9 cellular contexts compared by ENCODE assay signal in the genomic region with DNA sequence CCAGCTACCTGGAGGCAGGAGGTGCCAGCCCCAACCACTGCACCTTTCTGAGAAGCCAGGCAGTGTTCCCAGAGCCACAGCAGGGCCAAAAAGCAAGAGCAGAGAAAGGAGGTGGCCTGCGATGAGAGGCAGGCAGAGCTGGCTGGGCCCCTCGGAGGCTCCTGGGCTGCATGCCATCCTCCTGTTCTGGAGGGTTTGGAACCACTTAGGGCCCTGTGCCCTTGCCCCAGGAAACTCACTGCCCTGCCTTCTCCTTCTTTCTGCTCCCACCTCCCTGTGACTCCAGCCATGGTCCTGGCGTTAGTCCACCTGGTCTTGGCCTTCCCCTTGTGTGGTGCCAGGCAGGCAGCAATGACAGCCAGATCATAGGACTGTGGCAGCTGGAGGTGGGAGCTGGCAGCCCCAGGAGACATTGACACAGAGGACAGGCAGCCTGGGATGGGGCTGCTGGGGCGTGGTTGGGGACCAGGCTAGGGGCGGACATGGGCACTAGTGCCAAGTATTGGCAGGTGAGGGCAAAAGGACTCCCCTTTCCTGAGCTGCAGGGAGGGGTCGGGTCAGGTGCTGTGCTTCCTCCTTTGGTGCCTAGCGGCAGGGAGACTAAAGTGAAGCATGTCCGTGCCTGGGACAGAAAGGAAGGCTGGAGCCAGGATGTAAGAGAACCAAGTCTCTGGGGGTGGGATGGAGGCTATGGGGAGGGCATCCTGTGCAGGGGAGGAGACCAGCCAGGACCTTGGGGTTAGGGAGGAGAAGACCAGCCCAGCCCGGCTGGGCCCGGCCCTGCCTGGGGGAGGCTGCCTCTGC. TPM values are rescaled to one million over a fixed set of nuclear protein-coding genes. Genes with fewer than 3 reads are reported as not detected.
DNase-seq lines count a peak whose midpoint lies in the region; ATAC-seq and FAIRE-seq lines count a peak whose summit lies in the region.
"Had no signal": no experiment of that assay in that cellular context is flagged by ENCODE, and none has a peak within 500 bp of the region (broad histone marks: within the 10 kb centered on the region; RNA-seq: fewer than 3 reads in every experiment).

No MANE protein-coding gene starts in this region.

- no peak overlapping the region for H3K27ac ChIP-seq in neuronal stem cell (replicated peaks; ENCODE audit: low read length)

- no peaks in the 10 kb centered on the region for H3K27me3 ChIP-seq in MG63
- H3K27me3 ChIP-seq in neuronal stem cell (ENCODE audit: control insufficient read depth in 3 of 3, insufficient read depth in 3 of 3, low read depth in 1 of 3, low read length in 3 of 3), result peaks cover 0 to 17% (median 3%) of the 10 kb centered on the region in 3 experiments

- H3K4me1 Mint-ChIP-seq in effector memory CD8-positive, alpha-beta T cell (ENCODE audit: low read depth in 2 of 2), result peaks cover 0 to 12% of the 10 kb centered on the region in 2 donors

- H3K79me1 ChIP-seq in neuronal stem cell (ENCODE audit: low read depth, low read length), result no peaks in the 10 kb centered on the region

- peak overlapping the region; percentile 66 to 72 for H3K4me3 Mint-ChIP-seq in effector memory CD8-positive, alpha-beta T cell

- no peak overlapping the region for H4K8ac ChIP-seq in neuronal stem cell (ENCODE audit: low read depth, low read length)

- H3K4me3 ChIP-seq in MG63 (peak overlapping the region; percentile 50), neuronal stem cell (ENCODE audit: low read length in 2 of 2) (peak overlapping the region in 1 of 2 donors; percentile 56)

- no peak overlapping the region for H3K23ac ChIP-seq in neuronal stem cell (ENCODE audit: low read depth, low read length, poor library complexity)

- no peak overlapping the region for H2BK5ac ChIP-seq in neuronal stem cell (ENCODE audit: low read length)

- H2BK12ac ChIP-seq in neuronal stem cell (ENCODE audit: low read length), result no peak overlapping the region

- no peak overlapping the region for H2BK15ac ChIP-seq in neuronal stem cell (ENCODE audit: low read length)

- no peak for ATAC-seq in effector memory CD8-positive, alpha-beta T cell (replicated peaks)
- no peak for ATAC-seq in GM19463 (IDR thresholded peaks at IDR 0.05; ENCODE audit: unreplicated experiment)

- H3K36me3 Mint-ChIP-seq in effector memory CD8-positive, alpha-beta T cell (ENCODE audit: insufficient read depth), result peaks cover 3% of the 10 kb centered on the region

- H3K4ac ChIP-seq in neuronal stem cell (ENCODE audit: low read length), result no peak overlapping the region

- H3K18ac ChIP-seq in neuronal stem cell (ENCODE audit: low read length), result no peak overlapping the region

- no peak overlapping the region for H3K9ac ChIP-seq in neuronal stem cell (ENCODE audit: low read depth, low read length, poor library complexity)

- no peak overlapping the region for H2AK5ac ChIP-seq in neuronal stem cell (ENCODE audit: low read depth, low read length)

- H3K27me3 Mint-ChIP-seq in effector memory CD8-positive, alpha-beta T cell, result peaks cover 0 to 31% of the 10 kb centered on the region in 2 donors

- peak overlapping the region; percentile 13 for H3K4me2 ChIP-seq in neuronal stem cell (ENCODE audit: insufficient read depth, low read length, poor library complexity, severe bottlenecking)

- no CpG with 5 or more reads among the region's 10 CpGs for WGBS in neuronal stem cell (ENCODE audit: extremely low coverage in 2 of 2, insufficient read length in 2 of 2, insufficient replicate concordance in 1 of 2), 2 donors

- no peak overlapping the region for H3K14ac ChIP-seq in neuronal stem cell (ENCODE audit: low read length)

- DNase-seq in COLO668 (lab: John Stamatoyannopoulos, UW; ENCODE audit: unreplicated experiment) (peak; percentile 19), MG63 (no peak), neuronal stem cell (ENCODE audit: low spot score) (no peak), HTR-8/SVneo (ENCODE audit: insufficient read length, low spot score) (no peak), T-helper 9 cell (no peak)
- no peak for DNase-seq in effector memory CD8-positive, alpha-beta T cell
- no peak for DNase-seq in activated naive CD4-positive, alpha-beta T cell (lab: John Stamatoyannopoulos, UW)

- peak overlapping the region; percentile 93 for H2AFZ ChIP-seq in neuronal stem cell (ENCODE audit: low read length)

- H3K36me3 ChIP-seq in MG63 (no peaks in the 10 kb centered on the region), neuronal stem cell (replicated peaks in 1 of 2; ENCODE audit: control insufficient read depth in 2 of 2, insufficient read depth in 2 of 2, low read length in 2 of 2) (peaks cover 0 to 1% of the 10 kb centered on the region in 2 donors)

- H3K9me3 Mint-ChIP-seq in effector memory CD8-positive, alpha-beta T cell, result no peaks in the 10 kb centered on the region

- peaks cover 8% of the 10 kb centered on the region in 2 donors for H3K4me1 ChIP-seq in neuronal stem cell (ENCODE audit: control insufficient read depth in 2 of 2, insufficient read depth in 1 of 2, low read depth in 1 of 2, low read length in 2 of 2)

- no peak for FAIRE-seq in HTR-8/SVneo (lab: Jason Lieb, UNC)
- FAIRE-seq: GM18507 had no signal

- H3K9me3 ChIP-seq in MG63 (no peaks in the 10 kb centered on the region), neuronal stem cell (replicated peaks in 1 of 2; ENCODE audit: control insufficient read depth in 2 of 2, insufficient read depth in 1 of 2, low read depth in 1 of 2, low read length in 2 of 2) (no peaks in the 10 kb centered on the region)

- no peak overlapping the region for H4K91ac ChIP-seq in neuronal stem cell (ENCODE audit: low read depth, low read length, poor library complexity)

- no peak overlapping the region for H2BK120ac ChIP-seq in neuronal stem cell (ENCODE audit: low read depth, low read length)

- no peak overlapping the region for H3K27ac Mint-ChIP-seq in effector memory CD8-positive, alpha-beta T cell

RNA-seq across cellular contexts. Expression of a gene that starts 1.4 kb away (rescaled TPM):
- 1.4 and 7.2 TPM in 2 replicates for total RNA-seq in MG63 (2014; rRNA removed; shearing (Covaris generic); ENCODE audit: low replicate concordance)
- 1.2 TPM for polyA plus RNA-seq in neuronal stem cell (2013, experiment 1 of 2)
- 1.4 TPM for polyA plus RNA-seq in neuronal stem cell (2013, experiment 2 of 2)
